ENCODE assay signal across 8 cellular contexts in the genomic region with DNA sequence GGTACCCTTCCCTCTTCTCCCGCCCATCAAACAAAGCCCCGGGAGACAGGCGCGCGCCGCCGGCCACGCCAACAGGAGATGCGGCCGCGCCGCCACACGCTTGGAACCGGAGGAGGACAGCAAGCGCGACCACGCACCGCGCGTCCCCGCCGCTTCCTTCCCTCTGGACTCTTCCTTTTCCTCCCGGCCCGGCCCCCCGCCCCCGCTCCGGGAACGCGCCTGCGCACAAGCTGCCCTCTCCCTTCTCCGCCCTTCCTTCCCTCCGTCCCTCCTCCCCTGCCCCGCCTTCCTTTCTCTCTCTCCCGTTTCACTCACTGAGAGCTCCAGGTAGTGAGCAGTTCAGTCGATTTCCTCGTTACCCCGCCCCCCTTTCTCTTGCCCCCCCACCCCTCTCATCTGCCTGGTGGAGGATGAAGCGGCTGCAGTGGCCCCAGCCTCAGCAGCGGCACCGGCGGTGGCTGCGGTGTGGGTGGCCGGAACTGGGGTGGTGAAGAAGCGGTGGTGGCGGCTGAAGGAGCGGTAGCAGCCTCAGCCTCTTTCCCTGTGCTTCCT. TPM values are rescaled to one million over a fixed set of nuclear protein-coding genes. Genes with fewer than 3 reads are reported as not detected.
DNase-seq lines count a peak whose midpoint lies in the region; ATAC-seq lines count a peak whose summit lies in the region.

TSS of gene RASA1 (plus strand) at position 310 of the 552 bp plus-strand sequence. CDS start 569 bp downstream, outside the sequence.

- peak; percentile 46 for ATAC-seq in GM21360 (IDR thresholded peaks at IDR 0.05; ENCODE audit: unreplicated experiment)

- DNase-seq in COLO829 (ENCODE audit: low spot score) = peak; percentile 85
- peak; percentile 96 for DNase-seq in HT-29 (ENCODE audit: low spot score)
- DNase-seq in NK-92 treated with Interleukin-12 subunit alpha and Interleukin-12 subunit beta, amount 100 ng/mL, for 24 hours (lab: John Stamatoyannopoulos, UW) = peak; percentile 90
- DNase-seq in activated CD8-positive, alpha-beta memory T cell treated with anti-CD3 and anti-CD28 coated beads for 24 hours = peak; percentile 95
- DNase-seq in effector CD8-positive, alpha-beta T cell (lab: John Stamatoyannopoulos, UW) = peak; percentile 79
- DNase-seq in lung microvascular endothelial cell (ENCODE audit: low read depth in 2 of 2) = peak; percentile 90 to 95
- peak; percentile 70 to 87 (median 72) for DNase-seq in stimulated activated CD4-positive, alpha-beta T cell treated with anti-CD3 and anti-CD28 coated beads, TNF-alpha, amount 100 ng/mL, for 4 hours (ENCODE audit: low read depth in 3 of 3)

RNA-seq across cellular contexts. Expression of gene RASA1, which starts in this region (rescaled TPM):
- 26.4 and 27.7 TPM in 2 replicates for total RNA-seq in HT-29 (2014; rRNA removed; shearing (Covaris generic))
- 29.6 and 44.4 TPM in 2 replicates for total RNA-seq in lung microvascular endothelial cell

Comparison
In these comparisons a context has a peak if more than half of its experiments do, and no peak if none do; other contexts are left out.
1. Peak in every context shown above with its lines: DNase-seq and ATAC-seq.